In genomic region chr1:67791261-67791660, GRCh38 we compare ENCODE assay signal across 16 cellular contexts. TPM values are rescaled to one million over a fixed set of nuclear protein-coding genes. Genes with fewer than 3 reads are reported as not detected.
DNase-seq lines count a peak whose midpoint lies in the region; ATAC-seq and TF ChIP-seq lines count a peak whose summit lies in the region.
"Had no signal": no experiment of that assay in that cellular context is flagged by ENCODE, and none has a peak within 500 bp of the region (broad histone marks: within the 10 kb centered on the region; RNA-seq: fewer than 3 reads in every experiment).

No MANE protein-coding gene starts in this region.

- intact Hi-C loops in PC-3 (cut with micrococcal nuclease) (no loop called here), mammary epithelial cell (cut with micrococcal nuclease) (no loop called here), thyroid gland (cut with DNase I) (no loop called here), posterior cingulate gyrus (cut with DNase I) (no loop called here)

- BruUV-seq in PC-3 (replicated peaks; lab: Mats Ljungman, UMichigan): TSS peak; percentile 60
- no TSS peak for BruUV-seq in mammary epithelial cell (replicated peaks; lab: Mats Ljungman, UMichigan)

- DNase-seq in PC-3 (no peak), mammary epithelial cell (no peak), iris pigment epithelial cell (ENCODE audit: low read depth) (peak; percentile 68), thyroid gland (no peak), GM20000 (ENCODE audit: low spot score) (no peak), posterior cingulate gyrus (no peak), SHP77 treated with DMSO at 0.1 percent for 48 hours (lab: John Stamatoyannopoulos, UW) (no peak), SIG-M5 treated with dmso at 0.1 percent for 504 hours (lab: John Stamatoyannopoulos, UW; ENCODE audit: unreplicated experiment) (no peak)
- DNase-seq: activated gamma-delta T cell treated with Interleukin-2 at 50 U/mL for 16 hours; DMS79; hypothalamus; NCI-H1105; stimulated activated naive CD8-positive, alpha-beta T cell treated with anti-CD3 and anti-CD28 coated beads, Interleukin-15, Interleukin-2, amounts not matched to agents 100 U/mL and 50 U/mL, for 24 hours; WERI-Rb-1 had no signal

- TF ChIP-seq CTCF in PC-3 (conservative IDR thresholded peaks at IDR 0.05; ENCODE audit: low read depth, low read length) (no peak), mammary epithelial cell (conservative IDR thresholded peaks at IDR 0.05 in 1 of 2, IDR thresholded peaks at IDR 0.05 in 1 of 2; ENCODE audit: extremely low read depth in 1 of 2, insufficient read depth in 1 of 2, low read depth in 1 of 2, low read length in 2 of 2) (no peak), thyroid gland (IDR thresholded peaks at IDR 0.05) (no peak), GM20000 (IDR thresholded peaks at IDR 0.05; ENCODE audit: extremely low read depth, missing control alignments) (no peak)

- dilution Hi-C loops in mammary epithelial cell (cut with HindIII; ENCODE audit: low sequenced_read_pairs): no loop called here

- H3K36me3 ChIP-seq in PC-3 (ENCODE audit: low read depth, low read length) (no peaks in the 10 kb centered on the region), mammary epithelial cell (ENCODE audit: insufficient read depth, low read length) (no peaks in the 10 kb centered on the region), thyroid gland (no peaks in the 10 kb centered on the region)
- H3K36me3 ChIP-seq: cardiac muscle cell, WERI-Rb-1 had no signal

- in situ Hi-C loops in mammary epithelial cell (cut with MboI; ENCODE audit: low sequenced_read_pairs in 2 of 2): no loop called here

- H2AFZ ChIP-seq in PC-3 (ENCODE audit: low read length) (no peak overlapping the region), mammary epithelial cell (ENCODE audit: low read depth, low read length) (no peak overlapping the region)

- no peak for ATAC-seq in PC-3
- ATAC-seq: stimulated activated naive CD8-positive, alpha-beta T cell treated with anti-CD3 and anti-CD28 coated beads, Interleukin-15, Interleukin-2, amounts not matched to agents 100 U/mL and 50 U/mL, for 24 hours had no signal

- H3K4me1 ChIP-seq in PC-3 (ENCODE audit: insufficient read depth, low read length) (peaks cover 40% of the 10 kb centered on the region), mammary epithelial cell (ENCODE audit: insufficient read depth, low read length) (peaks cover 22% of the 10 kb centered on the region), thyroid gland (peaks cover 50 to 80% of the 10 kb centered on the region in 2 donors)

- POLR2A ChIA-PET in PC-3 (lab: Charles Lee; ENCODE audit: unreplicated experiment): interaction anchor here (0.6 kb wide), 1 partner anchor 76 kb away, joined by 5 read pairs; no protein-coding TSS in a partner anchor

- peak overlapping the region; percentile 76 for H3K27ac ChIP-seq in PC-3 (ENCODE audit: low read length)
- H3K27ac ChIP-seq in mammary epithelial cell (ENCODE audit: insufficient read depth, low read depth, low read length): peak overlapping the region; percentile 49
- peak overlapping the region in 2 of 3 donors; percentile 0 to 43 for H3K27ac ChIP-seq in thyroid gland
- H3K27ac ChIP-seq: C4-2B, cardiac muscle cell, WERI-Rb-1 had no signal

- H3K9me3 ChIP-seq in PC-3 (ENCODE audit: low read length) (no peaks in the 10 kb centered on the region), mammary epithelial cell (replicated peaks; ENCODE audit: insufficient read depth, low read length) (no peaks in the 10 kb centered on the region), thyroid gland (no peaks in the 10 kb centered on the region)

- CTCF ChIA-PET in PC-3 (lab: Charles Lee): interaction anchor here (0.6 kb wide), 1 partner anchor 26 kb away, joined by 4 read pairs; no protein-coding TSS in a partner anchor
- CTCF ChIA-PET in mammary epithelial cell (lab: Charles Lee; ENCODE audit: low non-redundant PET): interaction anchor here (0.6 kb wide), 2 partner anchors 20 to 443 kb away, joined by 3 to 5 read pairs; no protein-coding TSS in a partner anchor

- H3K27me3 ChIP-seq in PC-3 (ENCODE audit: low read length) (no peaks in the 10 kb centered on the region), mammary epithelial cell (ENCODE audit: insufficient read depth, low read length) (no peaks in the 10 kb centered on the region), thyroid gland (no peaks in the 10 kb centered on the region)
- H3K27me3 ChIP-seq: cardiac muscle cell had no signal

- WGBS in mammary epithelial cell (ENCODE audit: low coverage, missing lambda C conversion rate): 53% methylated on average over 1 of the region's 1 CpG
- WGBS in thyroid gland, 2 donors: 32 to 49% methylated on average over 1 of the region's 1 CpG

- H3K4me2 ChIP-seq in PC-3 (ENCODE audit: low read length): peak overlapping the region; percentile 80
- H3K4me2 ChIP-seq in mammary epithelial cell (ENCODE audit: insufficient read depth, low read depth, low read length): peak overlapping the region; percentile 31

- peak overlapping the region; percentile 44; the same call in 1 of the 2 replicates for H3K4me3 ChIP-seq in PC-3 (ENCODE audit: low read length)
- no peak overlapping the region for H3K4me3 ChIP-seq in mammary epithelial cell (replicated peaks in 1 of 3; ENCODE audit: insufficient read depth in 1 of 3, low read depth in 2 of 3, low read length in 3 of 3)
- no peak overlapping the region for H3K4me3 ChIP-seq in thyroid gland (replicated peaks in 1 of 3)
- H3K4me3 ChIP-seq: cardiac muscle cell had no signal

- no peaks in the 10 kb centered on the region for H3K9me2 ChIP-seq in PC-3 (replicated peaks; ENCODE audit: low read length)

- H3K9ac ChIP-seq in PC-3 (ENCODE audit: low read length) (no peak overlapping the region), mammary epithelial cell (ENCODE audit: insufficient read depth, low read length) (no peak overlapping the region)

- H3F3A ChIP-seq in PC-3 (ENCODE audit: low read length, unreplicated experiment): no peaks in the 10 kb centered on the region

- TF ChIP-seq POLR2A in thyroid gland (IDR thresholded peaks at IDR 0.05): no peak

- H3K79me2 ChIP-seq in PC-3 (ENCODE audit: low read length): peaks cover 76% of the 10 kb centered on the region
- H3K79me2 ChIP-seq in mammary epithelial cell (ENCODE audit: insufficient read depth, low read length): peaks cover 100% of the 10 kb centered on the region

- no peaks in the 10 kb centered on the region for H4K20me1 ChIP-seq in PC-3 (ENCODE audit: low read length)
- H4K20me1 ChIP-seq in mammary epithelial cell (ENCODE audit: insufficient read depth, low read length): no peaks in the 10 kb centered on the region

RNA-seq across cellular contexts. Expression of gene GNG12, which starts 42.0 kb away (rescaled TPM):
- total RNA-seq in PC-3 (2014; rRNA removed): 54.1 and 66.1 TPM in 2 replicates
- total RNA-seq in mammary epithelial cell: 100 to 1,000 TPM; 130 to 183 TPM
- 83.7 TPM for polyA plus RNA-seq in mammary epithelial cell
- 154 TPM for polyA minus RNA-seq in mammary epithelial cell
- 100 to 1,000 TPM; 100 to 155 (median 127) TPM for total RNA-seq in thyroid gland

Comparison
In these comparisons a context has a peak if more than half of its experiments do, and no peak if none do; other contexts are left out.
1. H3K27ac ChIP-seq: peak in every context shown above with its lines; median percentile 76 in PC-3; 49 in mammary epithelial cell; 22 in thyroid gland.